13 cellular contexts compared by ENCODE assay signal in genomic region chr1:54324031-54324654, GRCh38.
DNase-seq lines count a peak whose midpoint lies in the region; ATAC-seq and TF ChIP-seq lines count a peak whose summit lies in the region.
"Had no signal": no experiment of that assay in that cellular context is flagged by ENCODE, and none has a peak within 500 bp of the region (broad histone marks: within the 10 kb centered on the region; RNA-seq: fewer than 3 reads in every experiment).

No MANE protein-coding gene starts in this region.

- H3K9me3 ChIP-seq in mucosa of rectum (ENCODE audit: control insufficient read depth in 2 of 2, low read length in 2 of 2): no peaks in the 10 kb centered on the region
- H3K9me3 ChIP-seq: MG63 had no signal

- H3K36me3 Mint-ChIP-seq in type B pancreatic cell: peaks cover 13% of the 10 kb centered on the region
- peaks cover 4% of the 10 kb centered on the region for H3K36me3 Mint-ChIP-seq in T-cell

- H3K9ac ChIP-seq in mucosa of rectum (ENCODE audit: low read depth in 1 of 2, low read length in 2 of 2): peak overlapping the region in 1 of 2 donors; percentile 15

- CTCF ChIA-PET in T-cell (lab: Charles Lee): no interaction called here

- H3K4me1 Mint-ChIP-seq in type B pancreatic cell (ENCODE audit: unreplicated experiment): peaks cover 83% of the 10 kb centered on the region
- H3K4me1 Mint-ChIP-seq in T-cell: peaks cover 71 to 88% (median 72%) of the 10 kb centered on the region in 3 donors

- H3K4me3 ChIP-seq in fibroblast of villous mesenchyme (ENCODE audit: low read depth, low read length) (no peak overlapping the region), mucosa of rectum (ENCODE audit: low read length in 2 of 2) (no peak overlapping the region)
- H3K4me3 ChIP-seq: MG63 had no signal

- peaks cover 20 to 28% of the 10 kb centered on the region in 2 donors for H3K4me1 ChIP-seq in mucosa of rectum (ENCODE audit: control insufficient read depth in 2 of 2, insufficient read depth in 2 of 2, low read length in 2 of 2)

- H3K27me3 ChIP-seq in mucosa of rectum (ENCODE audit: control insufficient read depth in 2 of 2, insufficient read depth in 2 of 2, low read length in 2 of 2): no peaks in the 10 kb centered on the region
- H3K27me3 ChIP-seq: brain microvascular endothelial cell, MG63 had no signal

- ATAC-seq in T-cell (replicated peaks in 1 of 4): no peak

- POLR2A ChIA-PET in T-cell (lab: Charles Lee): no interaction called here

- peaks cover 0 to 6% of the 10 kb centered on the region in 2 donors for H3K36me3 ChIP-seq in mucosa of rectum (ENCODE audit: control insufficient read depth in 2 of 2, insufficient read depth in 2 of 2, low read length in 2 of 2)
- H3K36me3 ChIP-seq: brain microvascular endothelial cell, MG63 had no signal

- DNase-seq in NCI-H2171 treated with DMSO at 0.1 percent for 48 hours (lab: John Stamatoyannopoulos, UW) (peak; percentile 16), NCI-H2171 (lab: John Stamatoyannopoulos, UW) (no peak), fibroblast of villous mesenchyme (ENCODE audit: low read depth) (peak; percentile 77), type B pancreatic cell (ENCODE audit: extremely low spot score, unreplicated experiment) (no peak), NCI-H1417 (lab: John Stamatoyannopoulos, UW) (no peak), glomerular visceral epithelial cell (ENCODE audit: extremely low spot score) (no peak), T-cell (no peak)
- DNase-seq: brain microvascular endothelial cell, DMS79 treated with DMSO at 0.1 percent for 48 hours, MG63, NCI-H748 treated with DMSO at 0.1 percent for 48 hours, T1000 had no signal

- H3K27me3 Mint-ChIP-seq in type B pancreatic cell (no peaks in the 10 kb centered on the region), T-cell (no peaks in the 10 kb centered on the region)

- H3K27ac Mint-ChIP-seq in type B pancreatic cell (peak overlapping the region; percentile 41), T-cell (no peak overlapping the region)

- H3K4me3 Mint-ChIP-seq in type B pancreatic cell (peak overlapping the region; percentile 17), T-cell (no peak overlapping the region)

- H3K9me3 Mint-ChIP-seq in type B pancreatic cell: no peaks in the 10 kb centered on the region
- H3K9me3 Mint-ChIP-seq in T-cell: no peaks in the 10 kb centered on the region

- TF ChIP-seq CTCF in fibroblast of villous mesenchyme (IDR thresholded peaks at IDR 0.05; ENCODE audit: insufficient read depth, low read depth, low read length): no peak
- TF ChIP-seq CTCF in type B pancreatic cell (conservative IDR thresholded peaks at IDR 0.05): no peak

- H3K27ac ChIP-seq in mucosa of rectum (ENCODE audit: low read depth in 2 of 2, low read length in 2 of 2): peak overlapping the region; percentile 66 to 72
- H3K27ac ChIP-seq: brain microvascular endothelial cell had no signal

Comparison
In these comparisons a context has a peak if more than half of its experiments do, and no peak if none do; other contexts are left out.
1. DNase-seq: peak in NCI-H2171 treated with DMSO at 0.1 percent for 48 hours (single experiment) and fibroblast of villous mesenchyme (single experiment); none in NCI-H2171 (single experiment), type B pancreatic cell (single experiment), NCI-H1417 (0 of 3), glomerular visceral epithelial cell (single experiment) and T-cell (0 of 34).